In genomic region chr6:155274533-155274932, GRCh38 we compare ENCODE assay signal across 15 cellular contexts. TPM values are rescaled to one million over a fixed set of nuclear protein-coding genes. Genes with fewer than 3 reads are reported as not detected.
DNase-seq lines count a peak whose midpoint lies in the region; ATAC-seq, FAIRE-seq and TF ChIP-seq lines count a peak whose summit lies in the region.
"Had no signal": no experiment of that assay in that cellular context is flagged by ENCODE, and none has a peak within 500 bp of the region (broad histone marks: within the 10 kb centered on the region; RNA-seq: fewer than 3 reads in every experiment).

No MANE protein-coding gene starts in this region.

- CTCF ChIA-PET in activated CD8-positive, alpha-beta memory T cell treated with anti-CD3 and anti-CD28 coated beads, Interleukin-2, amount 10 ng/mL, durations not matched to agents 7 days and 5 days (lab: Charles Lee): interaction anchor here (0.7 to 1.6 kb wide), 2 partner anchors 10 to 15 kb away, joined by 3 read pairs; no protein-coding TSS in a partner anchor

- peak overlapping the region; percentile 99 for H3K27ac Mint-ChIP-seq in endothelial cell (ENCODE audit: unreplicated experiment)
- no peak overlapping the region for H3K27ac Mint-ChIP-seq in activated CD8-positive, alpha-beta memory T cell treated with anti-CD3 and anti-CD28 coated beads, Interleukin-2, amount 10 ng/mL, durations not matched to agents 7 days and 5 days

- peaks cover 3% of the 10 kb centered on the region for H3K36me3 ChIP-seq in muscle layer of colon (ENCODE audit: insufficient read depth, low read length)

- no peaks in the 10 kb centered on the region for H3K27me3 ChIP-seq in muscle layer of colon (ENCODE audit: control insufficient read depth in 1 of 2, insufficient read depth in 2 of 2, low read length in 2 of 2)
- H3K27me3 ChIP-seq: BE2C had no signal

- H3K36me3 Mint-ChIP-seq in endothelial cell (ENCODE audit: low read depth, unreplicated experiment): peaks cover 17% of the 10 kb centered on the region
- H3K36me3 Mint-ChIP-seq in activated CD8-positive, alpha-beta memory T cell treated with anti-CD3 and anti-CD28 coated beads, Interleukin-2, amount 10 ng/mL, durations not matched to agents 7 days and 5 days: peaks cover 13% of the 10 kb centered on the region

- DNase-seq in AG10803 (ENCODE audit: low read depth): peak; percentile 58
- DNase-seq in NCI-H226: peak; percentile 3
- DNase-seq in endothelial cell (ENCODE audit: low spot score): no peak
- no peak for DNase-seq in D721Med (ENCODE audit: insufficient read length, low spot score)
- no peak for DNase-seq in SIG-M5 (lab: John Stamatoyannopoulos, UW)
- DNase-seq in COLO829 (ENCODE audit: low spot score): no peak
- no peak for DNase-seq in activated CD8-positive, alpha-beta memory T cell treated with anti-CD3 and anti-CD28 coated beads, Interleukin-2, amount 10 ng/mL, durations not matched to agents 7 days and 5 days
- DNase-seq: activated naive CD4-positive, alpha-beta T cell; BE2C; effector memory CD4-positive, alpha-beta T cell; NCI-H1436 treated with DMSO at 0.1 percent for 48 hours; stimulated activated CD4-positive, alpha-beta T cell treated with anti-CD3 and anti-CD28 coated beads, Interleukin-4, amount 100 ng/mL, for 4 hours had no signal

- no peak for ATAC-seq in activated CD8-positive, alpha-beta memory T cell treated with anti-CD3 and anti-CD28 coated beads, Interleukin-2, amount 10 ng/mL, durations not matched to agents 7 days and 5 days

- no peak overlapping the region for H3K4me3 Mint-ChIP-seq in endothelial cell (ENCODE audit: unreplicated experiment)
- no peak overlapping the region for H3K4me3 Mint-ChIP-seq in activated CD8-positive, alpha-beta memory T cell treated with anti-CD3 and anti-CD28 coated beads, Interleukin-2, amount 10 ng/mL, durations not matched to agents 7 days and 5 days

- H3K4me1 Mint-ChIP-seq in endothelial cell (ENCODE audit: unreplicated experiment): peaks cover 37% of the 10 kb centered on the region
- H3K4me1 Mint-ChIP-seq in activated CD8-positive, alpha-beta memory T cell treated with anti-CD3 and anti-CD28 coated beads, Interleukin-2, amount 10 ng/mL, durations not matched to agents 7 days and 5 days: peaks cover 6% of the 10 kb centered on the region

- no peaks in the 10 kb centered on the region for H3K9me3 ChIP-seq in muscle layer of colon (ENCODE audit: low read length)
- H3K9me3 ChIP-seq: BE2C had no signal

- H3K27me3 Mint-ChIP-seq in endothelial cell (ENCODE audit: unreplicated experiment): no peaks in the 10 kb centered on the region
- no peaks in the 10 kb centered on the region for H3K27me3 Mint-ChIP-seq in activated CD8-positive, alpha-beta memory T cell treated with anti-CD3 and anti-CD28 coated beads, Interleukin-2, amount 10 ng/mL, durations not matched to agents 7 days and 5 days

- H3K4me3 ChIP-seq in AG10803 (ENCODE audit: low read length) (no peak overlapping the region), muscle layer of colon (ENCODE audit: low read depth in 1 of 2, low read length in 2 of 2) (no peak overlapping the region)

- H3K9me3 Mint-ChIP-seq in endothelial cell (ENCODE audit: unreplicated experiment): no peaks in the 10 kb centered on the region
- no peaks in the 10 kb centered on the region for H3K9me3 Mint-ChIP-seq in activated CD8-positive, alpha-beta memory T cell treated with anti-CD3 and anti-CD28 coated beads, Interleukin-2, amount 10 ng/mL, durations not matched to agents 7 days and 5 days (ENCODE audit: low read depth)

- TF ChIP-seq CTCF in AG10803 (conservative IDR thresholded peaks at IDR 0.05; ENCODE audit: low read length): no peak
- no peak for TF ChIP-seq CTCF in endothelial cell (IDR thresholded peaks at IDR 0.05; ENCODE audit: unreplicated experiment)
- no peak for TF ChIP-seq CTCF in D721Med (IDR thresholded peaks at IDR 0.05; ENCODE audit: insufficient read depth, missing control alignments)

- peaks cover 45% of the 10 kb centered on the region for H3K4me1 ChIP-seq in muscle layer of colon (ENCODE audit: insufficient read depth, low read length)

- peak overlapping the region; percentile 62 for H3K27ac ChIP-seq in muscle layer of colon (ENCODE audit: low read depth, low read length)

- no peak overlapping the region for H3K9ac ChIP-seq in muscle layer of colon (ENCODE audit: low read length)

- no peak for FAIRE-seq in D721Med (lab: Jason Lieb, UNC)
- FAIRE-seq: G401.6 had no signal

RNA-seq across cellular contexts. Expression of gene CLDN20, which starts 10.7 kb away (rescaled TPM):
- 0.23 TPM for total RNA-seq in endothelial cell (ENCODE audit: unreplicated experiment)
- not detected for total RNA-seq in activated CD8-positive, alpha-beta memory T cell treated with anti-CD3 and anti-CD28 coated beads, Interleukin-2, amount 10 ng/mL, durations not matched to agents 7 days and 5 days
- total RNA-seq: T-helper 1 cell treated with Interleukin-12 subunit alpha and Interleukin-12 subunit beta and Interleukin-4 antibody, amounts not matched to agents 30 ng/mL and 1 ng/mL, for 36 hours had no signal

RNA-seq across cellular contexts. Expression of gene TFB1M, which starts 39.8 kb away (rescaled TPM):
- total RNA-seq in endothelial cell (ENCODE audit: unreplicated experiment): 25.9 TPM
- total RNA-seq in activated CD8-positive, alpha-beta memory T cell treated with anti-CD3 and anti-CD28 coated beads, Interleukin-2, amount 10 ng/mL, durations not matched to agents 7 days and 5 days: 10 to 100 TPM; 33.6 to 35.5 TPM

Comparison
In these comparisons a context has a peak if more than half of its experiments do, and no peak if none do; other contexts are left out.
1. DNase-seq: peak in AG10803 (single experiment) and NCI-H226 (single experiment); none in endothelial cell (single experiment), D721Med (single experiment), SIG-M5 (single experiment), COLO829 (single experiment) and activated CD8-positive, alpha-beta memory T cell treated with anti-CD3 and anti-CD28 coated beads, Interleukin-2, amount 10 ng/mL, durations not matched to agents 7 days and 5 days (single experiment).